ENCODE assay signal across 10 cellular contexts in genomic region chr22:34105461-34106062, GRCh38.
DNase-seq lines count a peak whose midpoint lies in the region; ATAC-seq and TF ChIP-seq lines count a peak whose summit lies in the region.
"Had no signal": no experiment of that assay in that cellular context is flagged by ENCODE, and none has a peak within 500 bp of the region (broad histone marks: within the 10 kb centered on the region; RNA-seq: fewer than 3 reads in every experiment).

No MANE protein-coding gene starts in this region.

- no peaks in the 10 kb centered on the region for H4K20me1 ChIP-seq in Karpas-422 (ENCODE audit: insufficient read depth, low read depth, low read length)

- no peak overlapping the region for H2AFZ ChIP-seq in Karpas-422 (ENCODE audit: low read length)

- TF ChIP-seq CTCF in WERI-Rb-1 (IDR thresholded peaks at IDR 0.05; ENCODE audit: low read depth, low read length) = peak; percentile 85

- H3K4me3 ChIP-seq in Karpas-422 (ENCODE audit: low read length) (no peak overlapping the region), WERI-Rb-1 (ENCODE audit: low read depth, low read length) (no peak overlapping the region), iPS DF 6.9 (ENCODE audit: low read length) (no peak overlapping the region)
- H3K4me3 ChIP-seq in CD8-positive, alpha-beta memory T cell (ENCODE audit: low read length) = no peak overlapping the region

- H3K27me3 ChIP-seq in Karpas-422 (ENCODE audit: low read length) (no peaks in the 10 kb centered on the region), WERI-Rb-1 (ENCODE audit: insufficient read depth, low read depth, severe bottlenecking) (no peaks in the 10 kb centered on the region), iPS DF 6.9 (ENCODE audit: control insufficient read depth, insufficient read depth, low read length) (no peaks in the 10 kb centered on the region; the same call in 1 of the 2 replicates)
- H3K27me3 ChIP-seq in CD8-positive, alpha-beta memory T cell (ENCODE audit: insufficient read depth, low read length, poor library complexity, severe bottlenecking) = no peaks in the 10 kb centered on the region

- H3K79me2 ChIP-seq in Karpas-422 (ENCODE audit: low read length) = no peaks in the 10 kb centered on the region

- POLR2A ChIA-PET in CD8-positive, alpha-beta memory T cell (lab: Charles Lee) = no interaction called here

- no peak overlapping the region for H3K4me3 Mint-ChIP-seq in CD8-positive, alpha-beta memory T cell
- H3K4me3 Mint-ChIP-seq: IgD-negative memory B cell; stimulated activated naive CD8-positive, alpha-beta T cell treated with anti-CD3 and anti-CD28 coated beads, Interleukin-15, Interleukin-2, amounts not matched to agents 100 ng/mL and 50 ng/mL, for 24 hours had no signal

- no peaks in the 10 kb centered on the region for H3K36me3 Mint-ChIP-seq in CD8-positive, alpha-beta memory T cell

- no peak for ATAC-seq in GM18873 (IDR thresholded peaks at IDR 0.05; ENCODE audit: low FRiP score, unreplicated experiment)

- no peak overlapping the region for H3K9ac ChIP-seq in Karpas-422 (ENCODE audit: low read length)

- CTCF ChIA-PET in CD8-positive, alpha-beta memory T cell (lab: Charles Lee) = no interaction called here

- H3K4me1 ChIP-seq in Karpas-422 (ENCODE audit: low read length) (no peaks in the 10 kb centered on the region), iPS DF 6.9 (ENCODE audit: control insufficient read depth, insufficient read depth, low read length) (no peaks in the 10 kb centered on the region)
- no peaks in the 10 kb centered on the region for H3K4me1 ChIP-seq in CD8-positive, alpha-beta memory T cell (ENCODE audit: insufficient read depth, low read length)

- H3K36me3 ChIP-seq in Karpas-422 (ENCODE audit: insufficient read depth, low read length) (no peaks in the 10 kb centered on the region), WERI-Rb-1 (no peaks in the 10 kb centered on the region), iPS DF 6.9 (ENCODE audit: control insufficient read depth, insufficient read depth, low read length) (no peaks in the 10 kb centered on the region)
- H3K36me3 ChIP-seq in CD8-positive, alpha-beta memory T cell (ENCODE audit: insufficient read depth, low read length) = no peaks in the 10 kb centered on the region

- no peak overlapping the region for H3K27ac Mint-ChIP-seq in CD8-positive, alpha-beta memory T cell
- H3K27ac Mint-ChIP-seq: IgD-negative memory B cell; stimulated activated naive CD8-positive, alpha-beta T cell treated with anti-CD3 and anti-CD28 coated beads, Interleukin-15, Interleukin-2, amounts not matched to agents 100 ng/mL and 50 ng/mL, for 24 hours had no signal

- DNase-seq in ELF-1 (ENCODE audit: low read depth, low spot score) = peak; percentile 71
- peak; percentile 74 for DNase-seq in Karpas-422
- peak; percentile 82 for DNase-seq in WERI-Rb-1
- DNase-seq in iPS DF 6.9 (ENCODE audit: low read depth, low spot score) = peak; percentile 67
- DNase-seq in stimulated activated CD4-positive, alpha-beta T cell treated with anti-CD3 and anti-CD28 coated beads, Interleukin-4, amount 100 ng/mL, for 48 hours (ENCODE audit: low read depth in 2 of 2) = peak; percentile 11 to 21
- DNase-seq in CD8-positive, alpha-beta memory T cell = no peak
- no peak for DNase-seq in NCI-H2196 (lab: John Stamatoyannopoulos, UW; ENCODE audit: unreplicated experiment)

- H3K4me1 Mint-ChIP-seq in CD8-positive, alpha-beta memory T cell = no peaks in the 10 kb centered on the region

- no peak overlapping the region for H3K4me2 ChIP-seq in Karpas-422 (ENCODE audit: low read depth, low read length, poor library complexity, severe bottlenecking)

- whole genome bisulfite sequencing in iPS DF 6.9 (ENCODE audit: insufficient coverage, insufficient read length) = no CpG with 5 or more reads among the region's 10 CpGs

- peaks cover 0 to 18% (median 4%) of the 10 kb centered on the region in 5 donors for H3K9me3 Mint-ChIP-seq in CD8-positive, alpha-beta memory T cell

- H3K27ac ChIP-seq in Karpas-422 (ENCODE audit: low read length) (no peak overlapping the region), WERI-Rb-1 (no peak overlapping the region), iPS DF 6.9 (ENCODE audit: low read length) (no peak overlapping the region)
- no peak overlapping the region for H3K27ac ChIP-seq in CD8-positive, alpha-beta memory T cell (ENCODE audit: low read depth, low read length)

- no peaks in the 10 kb centered on the region for H3K9me2 ChIP-seq in Karpas-422 (replicated peaks; ENCODE audit: insufficient read depth, low read length)

- H3K27me3 Mint-ChIP-seq in CD8-positive, alpha-beta memory T cell = no peaks in the 10 kb centered on the region

- H3K9me3 ChIP-seq in Karpas-422 (ENCODE audit: low read length) = no peaks in the 10 kb centered on the region
- no peaks in the 10 kb centered on the region for H3K9me3 ChIP-seq in WERI-Rb-1 (ENCODE audit: severe bottlenecking)
- no peaks in the 10 kb centered on the region for H3K9me3 ChIP-seq in iPS DF 6.9 (ENCODE audit: control insufficient read depth, insufficient read depth, low read length)
- no peaks in the 10 kb centered on the region for H3K9me3 ChIP-seq in CD8-positive, alpha-beta memory T cell (ENCODE audit: low read length)

Comparison
In these comparisons a context has a peak if more than half of its experiments do, and no peak if none do; other contexts are left out.
1. DNase-seq: peak in ELF-1 (single experiment), Karpas-422 (single experiment), WERI-Rb-1 (single experiment), iPS DF 6.9 (single experiment) and stimulated activated CD4-positive, alpha-beta T cell treated with anti-CD3 and anti-CD28 coated beads, Interleukin-4, amount 100 ng/mL, for 48 hours (2 of 2); none in CD8-positive, alpha-beta memory T cell (0 of 5) and NCI-H2196 (single experiment).